In the genomic region with DNA sequence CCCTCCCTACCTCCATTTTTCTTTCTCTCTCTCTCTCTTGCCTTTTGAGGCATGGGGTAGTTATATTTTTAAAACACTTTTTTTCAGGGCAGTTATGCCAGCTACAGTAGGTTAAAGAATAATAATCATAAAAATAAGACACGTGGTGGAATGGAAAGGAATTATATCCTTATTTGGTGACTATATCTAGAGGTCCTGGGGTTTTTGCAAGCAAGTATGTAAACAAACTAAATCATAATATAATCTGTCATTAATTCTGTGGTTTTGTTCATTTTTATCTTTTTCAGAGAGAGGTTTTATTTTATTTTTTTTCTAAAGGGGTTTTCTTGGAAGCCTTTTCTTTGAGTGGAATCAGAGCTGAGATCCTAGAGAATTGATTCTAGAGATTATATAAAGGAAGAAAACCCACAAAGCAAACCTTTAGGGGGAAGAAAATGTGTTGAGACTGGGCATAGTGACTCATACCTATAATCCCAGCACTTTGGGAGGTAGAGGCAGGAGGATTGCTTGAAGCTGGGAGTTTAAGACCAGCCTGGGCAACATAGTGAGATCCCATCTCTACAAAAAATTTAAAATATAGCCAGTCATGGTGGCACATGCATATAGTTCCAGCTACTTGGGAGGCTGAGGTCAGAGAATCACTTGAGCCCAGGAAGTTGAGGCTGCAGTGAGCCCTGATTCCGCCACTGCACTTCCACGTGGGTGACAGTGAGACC, we compare ENCODE assay signal across 1 cellular context.
TF ChIP-seq lines count a peak whose summit lies in the region.

No MANE protein-coding gene starts in this region.

TF ChIP-seq in IMR-90, 13 proteins besides CTCF, POLR2A, EP300 and RAD21:
- TF ChIP-seq CHD1 (IDR thresholded peaks at IDR 0.05; ENCODE audit: low read depth, low read length) (no peak), MXI1 (IDR thresholded peaks at IDR 0.05; ENCODE audit: borderline replicate concordance, low read depth, low read length) (no peak), NFE2L2 (IDR thresholded peaks at IDR 0.05; ENCODE audit: low read depth, low read length) (no peak), ELK1 (IDR thresholded peaks at IDR 0.05; ENCODE audit: borderline replicate concordance, low read depth, low read length) (no peak), SMC3 (IDR thresholded peaks at IDR 0.05; ENCODE audit: low read depth, low read length) (no peak), RCOR1 (IDR thresholded peaks at IDR 0.05; ENCODE audit: insufficient replicate concordance, low read length) (no peak), BHLHE40 (IDR thresholded peaks at IDR 0.05; ENCODE audit: low read depth, low read length) (no peak), FOS (IDR thresholded peaks at IDR 0.05; ENCODE audit: low read depth, low read length) (no peak)
TF ChIP-seq in IMR-90: peak in this region for 0.
